ENCODE assay signal across 25 cellular contexts in the genomic region with DNA sequence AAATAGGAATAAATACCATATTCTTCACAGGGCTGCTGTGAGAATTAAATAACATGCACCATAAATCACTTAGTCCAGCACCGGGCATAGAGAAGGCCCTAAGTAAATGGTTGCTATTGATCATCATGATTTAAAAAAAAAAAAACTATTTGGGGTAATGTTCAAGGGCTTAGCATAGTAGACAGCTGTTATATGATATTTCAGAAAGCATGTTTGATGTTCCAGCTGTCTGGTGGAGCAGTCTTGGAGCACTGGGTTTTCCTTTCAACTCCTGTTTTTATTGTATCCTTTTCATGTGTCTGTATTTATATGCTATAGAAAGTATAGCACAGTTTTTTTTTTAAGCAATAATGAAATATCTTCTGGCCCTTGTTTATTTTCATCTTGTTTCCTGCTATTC. TPM values are rescaled to one million over a fixed set of nuclear protein-coding genes. Genes with fewer than 3 reads are reported as not detected.
"Had no signal": no experiment of that assay in that cellular context is flagged by ENCODE, and none has a peak within 500 bp of the region (broad histone marks: within the 10 kb centered on the region; RNA-seq: fewer than 3 reads in every experiment).

No MANE protein-coding gene starts in this region.

- DNase-seq: colonic mucosa; effector CD8-positive, alpha-beta T cell; endodermal cell; foreskin fibroblast; gastrocnemius medialis; head of caudate nucleus; left ventricle myocardium superior; lower lobe of right lung; naive thymus-derived CD4-positive, alpha-beta T cell; occipital lobe; ovary; posterior cingulate gyrus; psoas muscle; right cardiac atrium; sigmoid colon; stimulated activated CD4-positive, alpha-beta T cell treated with anti-CD3 and anti-CD28 coated beads, Interleukin-15, amount 100 ng/mL, for 24 hours; stimulated activated CD4-positive, alpha-beta T cell treated with anti-CD3 and anti-CD28 coated beads, Interleukin-2, amount 100 ng/mL, for 48 hours; stimulated activated naive B cell treated with anti-CD40 and anti-IgM and Interleukin-4, amounts not matched to agents 10 μg/mL and 1 μg/mL and 100 μg/mL, for 72 hours; upper lobe of left lung had no signal

- H3K9me3 ChIP-seq: colonic mucosa, gastrocnemius medialis, lower lobe of right lung, ovary, psoas muscle, sigmoid colon, thoracic aorta, tibial nerve, upper lobe of left lung had no signal

- H3K4me3 ChIP-seq: colonic mucosa, gastrocnemius medialis, lower lobe of right lung, ovary, psoas muscle, sigmoid colon, skin epidermis, thoracic aorta, tibial nerve, upper lobe of left lung had no signal

- H3K36me3 ChIP-seq: colonic mucosa, gastrocnemius medialis, lower lobe of right lung, ovary, sigmoid colon, thoracic aorta, tibial nerve, upper lobe of left lung had no signal

- H3K27me3 ChIP-seq: colonic mucosa, gastrocnemius medialis, ovary, sigmoid colon, tibial nerve, upper lobe of left lung had no signal

- H3K27ac ChIP-seq: colonic mucosa, gastrocnemius medialis, lower lobe of right lung, ovary, psoas muscle, sigmoid colon, skin epidermis, thoracic aorta, tibial nerve, upper lobe of left lung had no signal

- H3K4me1 ChIP-seq: colonic mucosa, gastrocnemius medialis, lower lobe of right lung, psoas muscle, sigmoid colon, tibial nerve, upper lobe of left lung had no signal

- ATAC-seq: esophagus mucosa; gastrocnemius medialis; left ventricle myocardium superior; lower lobe of right lung; naive thymus-derived CD4-positive, alpha-beta T cell; psoas muscle; right cardiac atrium; stimulated activated naive B cell treated with anti-CD40 and anti-IgM and Interleukin-4, amounts not matched to agents 10 μg/mL and 1 μg/mL and 100 μg/mL, for 72 hours had no signal

RNA-seq across cellular contexts. Expression of a gene that starts 30.4 kb away (rescaled TPM):
- total RNA-seq: glomerular endothelial cell; mononuclear cell; naive thymus-derived CD4-positive, alpha-beta T cell had no signal
- polyA plus RNA-seq: naive thymus-derived CD4-positive, alpha-beta T cell had no signal
